Comparison of ENCODE assay signal across 10 cellular contexts in the genomic region with DNA sequence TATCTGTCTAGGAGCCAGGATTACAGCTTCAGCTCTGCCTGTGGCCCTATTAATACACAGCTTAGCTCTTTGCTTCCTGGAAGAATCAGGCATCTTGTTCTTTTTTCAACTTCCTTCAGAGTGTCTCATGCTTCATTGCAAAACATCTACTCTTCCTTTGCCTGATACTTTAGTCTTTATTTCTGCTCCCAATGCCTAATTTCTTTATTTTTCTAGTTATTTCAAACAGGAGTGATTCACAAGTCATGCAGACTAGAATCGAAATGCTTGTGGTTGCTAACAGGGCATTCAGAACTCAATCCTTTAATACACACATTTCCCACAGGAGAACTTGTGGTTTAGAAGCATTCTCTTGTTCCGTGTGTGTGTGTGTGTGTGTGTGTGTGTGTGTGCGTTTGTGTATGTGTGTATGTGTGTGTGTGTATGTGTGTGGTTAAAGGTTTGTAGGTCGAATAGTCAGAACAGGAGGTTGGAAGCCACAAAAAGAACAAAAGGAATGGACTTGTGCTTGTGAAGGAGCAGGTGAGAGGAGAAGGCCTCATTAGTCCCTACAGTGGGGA. TPM values are rescaled to one million over a fixed set of nuclear protein-coding genes. Genes with fewer than 3 reads are reported as not detected.
A peak's percentile ranks its signal among the peaks of the same experiment; 100 is the strongest.
DNase-seq lines count a peak whose midpoint lies in the region; ATAC-seq and TF ChIP-seq lines count a peak whose summit lies in the region.
"Had no signal": no experiment of that assay in that cellular context is flagged by ENCODE, and none has a peak within 500 bp of the region (broad histone marks: within the 10 kb centered on the region; RNA-seq: fewer than 3 reads in every experiment).

No MANE protein-coding gene starts in this region.

- ATAC-seq in GM19397 (IDR thresholded peaks at IDR 0.05; ENCODE audit: unreplicated experiment) = no peak

- H3K4me3 ChIP-seq in astrocyte of the cerebellum (ENCODE audit: low read depth, low read length) (no peak overlapping the region), retinal pigment epithelial cell (ENCODE audit: low read length) (no peak overlapping the region)
- H3K4me3 ChIP-seq: tibial nerve had no signal

- peak; percentile 41 for DNase-seq in GF-D8 (lab: John Stamatoyannopoulos, UW)
- DNase-seq in HT-29 (ENCODE audit: low spot score) = peak; percentile 54
- peak; percentile 94 for DNase-seq in astrocyte of the cerebellum (ENCODE audit: low read depth)
- DNase-seq in retinal pigment epithelial cell (ENCODE audit: low read depth) = peak; percentile 65
- no peak for DNase-seq in cerebellar cortex (ENCODE audit: low spot score)
- no peak for DNase-seq in activated CD4-positive, alpha-beta T cell treated with anti-CD3 and anti-CD28 coated beads for 1 hour
- no peak for DNase-seq in stimulated activated CD4-positive, alpha-beta T cell treated with anti-CD3 and anti-CD28 coated beads, Interleukin-12 subunit alpha, Interleukin-12 subunit beta, amount 100 ng/mL, for 4 hours
- DNase-seq: small intestine had no signal

- in situ Hi-C loops in astrocyte of the cerebellum (cut with HindIII; ENCODE audit: low sequenced_read_pairs) = no loop called here

- no peak for TF ChIP-seq CTCF in astrocyte of the cerebellum (IDR thresholded peaks at IDR 0.05; ENCODE audit: low read depth, low read length, missing control alignments)
- TF ChIP-seq CTCF in retinal pigment epithelial cell (conservative IDR thresholded peaks at IDR 0.05; ENCODE audit: low read depth, low read length) = no peak

RNA-seq across cellular contexts. Expression of a gene that starts 28.3 kb away (rescaled TPM):
- 4.4 and 4.9 TPM in 2 replicates for total RNA-seq in HT-29 (2014; rRNA removed; shearing (Covaris generic))

RNA-seq across cellular contexts. Expression of a gene that starts 46.1 kb away (rescaled TPM):
- total RNA-seq in HT-29 (2014; rRNA removed; shearing (Covaris generic)) = 6.5 and 9.2 TPM in 2 replicates

Comparison
In these comparisons a context has a peak if more than half of its experiments do, and no peak if none do; other contexts are left out.
1. DNase-seq: peak in GF-D8 (single experiment), HT-29 (single experiment), astrocyte of the cerebellum (single experiment) and retinal pigment epithelial cell (single experiment); none in cerebellar cortex (single experiment), activated CD4-positive, alpha-beta T cell treated with anti-CD3 and anti-CD28 coated beads for 1 hour (single experiment) and stimulated activated CD4-positive, alpha-beta T cell treated with anti-CD3 and anti-CD28 coated beads, Interleukin-12 subunit alpha, Interleukin-12 subunit beta, amount 100 ng/mL, for 4 hours (single experiment).